1 cellular context compared by ENCODE assay signal in genomic region chr5:173853370-173854131, GRCh38.
A peak's percentile ranks its signal among the peaks of the same experiment; 100 is the strongest.
TF ChIP-seq lines count a peak whose summit lies in the region.

No MANE protein-coding gene starts in this region.

TF ChIP-seq in K562, 482 proteins besides CTCF, POLR2A, EP300 and RAD21 (continued from another document and continues in another):
- no peak for TF ChIP-seq E2F1 (CRISPR knock-in tag; IDR thresholded peaks at IDR 0.05)
- no peak for TF ChIP-seq CEBPZ (IDR thresholded peaks at IDR 0.05; ENCODE audit: borderline replicate concordance, low read depth, low read length)
- no peak for TF ChIP-seq E2F5 (CRISPR knock-in tag; IDR thresholded peaks at IDR 0.05)
- no peak; a peak in 1 of 3 replicates for TF ChIP-seq CBX3 (IDR thresholded peaks at IDR 0.05; ENCODE audit: borderline replicate concordance in 1 of 2, low read length in 2 of 2)
- no peak for TF ChIP-seq XRCC5 (IDR thresholded peaks at IDR 0.05; ENCODE audit: low read depth, low read length)
- no peak for TF ChIP-seq PBX2 (CRISPR knock-in tag; IDR thresholded peaks at IDR 0.05; ENCODE audit: low read depth)
- TF ChIP-seq PBX2 (tag; conservative IDR thresholded peaks at IDR 0.05; ENCODE audit: low read depth), result peak; percentile 50
- no peak for TF ChIP-seq NR1H2 (CRISPR knock-in tag; IDR thresholded peaks at IDR 0.05)
- no peak for TF ChIP-seq U2AF2 (optimal IDR thresholded peaks at IDR 0.05; ENCODE audit: low read depth, low read length)
- TF ChIP-seq TEAD4 (IDR thresholded peaks at IDR 0.05; ENCODE audit: low read length), result peak; percentile 94
- TF ChIP-seq TEAD4 (CRISPR knock-in tag; IDR thresholded peaks at IDR 0.05; ENCODE audit: borderline replicate concordance), result no peak
- peak in 1 of 2 experiments; percentile 88; a peak in 2 of 4 replicates for TF ChIP-seq FOXA3 (CRISPR knock-in tag; conservative IDR thresholded peaks at IDR 0.05 in 1 of 2, IDR thresholded peaks at IDR 0.05 in 1 of 2)
- peak; percentile 88 for TF ChIP-seq NCOA1 (IDR thresholded peaks at IDR 0.05; ENCODE audit: low read depth)
- peak; percentile 82 for TF ChIP-seq CXXC5 (CRISPR knock-in tag; IDR thresholded peaks at IDR 0.05)
- peak; percentile 81 for TF ChIP-seq GATA2 (CRISPR knock-in tag; IDR thresholded peaks at IDR 0.05)
- peak; percentile 33; the same call in 1 of the 2 replicates for TF ChIP-seq MEF2A (IDR thresholded peaks at IDR 0.05; ENCODE audit: control insufficient read depth, low read depth, low read length)
- peak; percentile 72; the same call in 1 of the 2 replicates for TF ChIP-seq MEF2D (tag; conservative IDR thresholded peaks at IDR 0.05; ENCODE audit: low read depth)
- TF ChIP-seq FOSL1 (tag; conservative IDR thresholded peaks at IDR 0.05), result peak; percentile 90
- TF ChIP-seq FOS (IDR thresholded peaks at IDR 0.05; ENCODE audit: extremely low read depth, insufficient read length), result peak; percentile 15
- peak; percentile 72; the same call in 1 of the 2 replicates for TF ChIP-seq ESRRA (IDR thresholded peaks at IDR 0.05; ENCODE audit: borderline replicate concordance, low read depth)
- peak; percentile 52; the same call in 1 of the 2 replicates for TF ChIP-seq MTA3 (IDR thresholded peaks at IDR 0.05; ENCODE audit: borderline replicate concordance)
- peak; percentile 86 for TF ChIP-seq TAF9B (IDR thresholded peaks at IDR 0.05; ENCODE audit: partially characterized antibody)
- no peak for TF ChIP-seq PHTF2 (CRISPR knock-in tag; IDR thresholded peaks at IDR 0.05)
- peak; percentile 33 to 80; a peak in 2 of 4 replicates for TF ChIP-seq ARNT (IDR thresholded peaks at IDR 0.05)
- peak; percentile 80; the same call in 1 of the 2 replicates for TF ChIP-seq HES1 (IDR thresholded peaks at IDR 0.05; ENCODE audit: low read depth)
- peak; percentile 8 for TF ChIP-seq PHF20 (IDR thresholded peaks at IDR 0.05; ENCODE audit: partially characterized antibody)
- TF ChIP-seq ILF3 (IDR thresholded peaks at IDR 0.05; ENCODE audit: borderline replicate concordance), result no peak
- peak; percentile 88 for TF ChIP-seq MTA2 (IDR thresholded peaks at IDR 0.05; ENCODE audit: low read depth)
- no peak for TF ChIP-seq ZNF584 (CRISPR knock-in tag; IDR thresholded peaks at IDR 0.05; ENCODE audit: low read depth)
- peak; percentile 57; the same call in 1 of the 2 replicates for TF ChIP-seq POLR2H (tag; IDR thresholded peaks at IDR 0.05; ENCODE audit: low read depth)
- TF ChIP-seq POLR2AphosphoS5 (IDR thresholded peaks at IDR 0.05; ENCODE audit: control insufficient read depth, insufficient read depth, low read depth, low read length), result peak; percentile 81; the same call in 1 of the 2 replicates
- no peak for TF ChIP-seq ZNF282 (CRISPR knock-in tag; IDR thresholded peaks at IDR 0.05)
- TF ChIP-seq TBP (optimal IDR thresholded peaks at IDR 0.05; ENCODE audit: low read depth, low read length), result no peak
- no peak for TF ChIP-seq IRF9 (tag; IDR thresholded peaks at IDR 0.05)
- TF ChIP-seq SMAD3 (CRISPR knock-in tag; conservative IDR thresholded peaks at IDR 0.05), result 0 out of 2 replicates have a peak, but pooled peaks have one; percentile 32
- 0 out of 2 replicates have a peak, but pooled peaks have one; percentile 16 for TF ChIP-seq ZBTB5 (IDR thresholded peaks at IDR 0.05)
- TF ChIP-seq ZBTB17 (CRISPR knock-in tag; IDR thresholded peaks at IDR 0.05), result peak; percentile 71
- TF ChIP-seq TOE1 (IDR thresholded peaks at IDR 0.05; ENCODE audit: borderline replicate concordance), result peak; percentile 93
- no peak for TF ChIP-seq TOE1 (CRISPR knock-in tag; IDR thresholded peaks at IDR 0.05; ENCODE audit: borderline replicate concordance, low read depth)
- peak; percentile 95 for TF ChIP-seq TCF3 (CRISPR knock-in tag; IDR thresholded peaks at IDR 0.05)
- peak; percentile 87 for TF ChIP-seq ZNF766 (CRISPR knock-in tag; conservative IDR thresholded peaks at IDR 0.05)
- no peak for TF ChIP-seq RREB1 (CRISPR knock-in tag; IDR thresholded peaks at IDR 0.05)
